Comparison of ENCODE assay signal across 10 cellular contexts in genomic region chr11:116990061-116990473, GRCh38.
DNase-seq lines count a peak whose midpoint lies in the region; ATAC-seq and TF ChIP-seq lines count a peak whose summit lies in the region.
"Had no signal": no experiment of that assay in that cellular context is flagged by ENCODE, and none has a peak within 500 bp of the region (broad histone marks: within the 10 kb centered on the region; RNA-seq: fewer than 3 reads in every experiment).

No MANE protein-coding gene starts in this region.

- no peak overlapping the region for H3K4me3 ChIP-seq in fibroblast of the aortic adventitia (ENCODE audit: low read depth, low read length)

- CTCF ChIA-PET in activated naive CD4-positive, alpha-beta T cell treated with anti-CD3 and anti-CD28 coated beads, Interleukin-2, amount 10 ng/mL, durations not matched to agents 7 days and 5 days (lab: Charles Lee) = no interaction called here

- no peaks in the 10 kb centered on the region for H3K9me3 Mint-ChIP-seq in progenitor cell of endocrine pancreas (ENCODE audit: low read depth)
- H3K9me3 Mint-ChIP-seq in activated naive CD4-positive, alpha-beta T cell treated with anti-CD3 and anti-CD28 coated beads, Interleukin-2, amount 10 ng/mL, durations not matched to agents 7 days and 5 days = no peaks in the 10 kb centered on the region
- no peaks in the 10 kb centered on the region for H3K9me3 Mint-ChIP-seq in activated T-cell treated with anti-CD3 and anti-CD28 coated beads, Interleukin-2, amount 50 U/mL, for 4 hours

- H3K27me3 Mint-ChIP-seq in T-helper 17 cell (no peaks in the 10 kb centered on the region), progenitor cell of endocrine pancreas (no peaks in the 10 kb centered on the region)
- no peaks in the 10 kb centered on the region for H3K27me3 Mint-ChIP-seq in activated naive CD4-positive, alpha-beta T cell treated with anti-CD3 and anti-CD28 coated beads, Interleukin-2, amount 10 ng/mL, durations not matched to agents 7 days and 5 days
- H3K27me3 Mint-ChIP-seq in activated T-cell treated with anti-CD3 and anti-CD28 coated beads, Interleukin-2, amount 50 U/mL, for 4 hours (ENCODE audit: low read depth) = no peaks in the 10 kb centered on the region

- ATAC-seq in T-helper 17 cell = peak; percentile 19
- ATAC-seq in activated T-cell treated with anti-CD3 and anti-CD28 coated beads, Interleukin-2, amount 50 U/mL, for 4 hours = no peak
- no peak for ATAC-seq in GM21423 (IDR thresholded peaks at IDR 0.05; ENCODE audit: unreplicated experiment)

- peaks cover 63% of the 10 kb centered on the region for H3K4me1 Mint-ChIP-seq in T-helper 17 cell
- H3K4me1 Mint-ChIP-seq in progenitor cell of endocrine pancreas (ENCODE audit: low read depth) = peaks cover 46% of the 10 kb centered on the region
- H3K4me1 Mint-ChIP-seq in activated naive CD4-positive, alpha-beta T cell treated with anti-CD3 and anti-CD28 coated beads, Interleukin-2, amount 10 ng/mL, durations not matched to agents 7 days and 5 days = peaks cover 60% of the 10 kb centered on the region
- peaks cover 76% of the 10 kb centered on the region for H3K4me1 Mint-ChIP-seq in activated T-cell treated with anti-CD3 and anti-CD28 coated beads, Interleukin-2, amount 50 U/mL, for 4 hours (ENCODE audit: low read depth)

- TF ChIP-seq CTCF in fibroblast of the aortic adventitia (IDR thresholded peaks at IDR 0.05; ENCODE audit: insufficient read depth, low read length) (no peak), progenitor cell of endocrine pancreas (IDR thresholded peaks at IDR 0.05; ENCODE audit: unreplicated experiment) (no peak)

- no peaks in the 10 kb centered on the region for H3K9me3 ChIP-seq in T-helper 17 cell (ENCODE audit: control insufficient read depth, low read length, poor library complexity, severe bottlenecking)

- H3K27ac Mint-ChIP-seq in T-helper 17 cell (peak overlapping the region; percentile 86), progenitor cell of endocrine pancreas (peak overlapping the region; percentile 4)
- no peak overlapping the region for H3K27ac Mint-ChIP-seq in activated naive CD4-positive, alpha-beta T cell treated with anti-CD3 and anti-CD28 coated beads, Interleukin-2, amount 10 ng/mL, durations not matched to agents 7 days and 5 days

- H3K4me3 Mint-ChIP-seq in T-helper 17 cell (no peak overlapping the region), progenitor cell of endocrine pancreas (ENCODE audit: low read depth) (no peak overlapping the region)
- H3K4me3 Mint-ChIP-seq in activated naive CD4-positive, alpha-beta T cell treated with anti-CD3 and anti-CD28 coated beads, Interleukin-2, amount 10 ng/mL, durations not matched to agents 7 days and 5 days = no peak overlapping the region
- H3K4me3 Mint-ChIP-seq in activated T-cell treated with anti-CD3 and anti-CD28 coated beads, Interleukin-2, amount 50 U/mL, for 4 hours = no peak overlapping the region

- intact Hi-C loops in posterior vena cava (cut with DNase I) = no loop called here

- DNase-seq in Daoy (ENCODE audit: low read depth) (peak; percentile 49), T-helper 17 cell (no peak), fibroblast of the aortic adventitia (ENCODE audit: low read depth) (peak; percentile 90), progenitor cell of endocrine pancreas (ENCODE audit: low spot score, unreplicated experiment) (no peak), posterior vena cava (ENCODE audit: low spot score) (no peak)
- DNase-seq in activated naive CD4-positive, alpha-beta T cell treated with anti-CD3 and anti-CD28 coated beads, Interleukin-2, amount 10 ng/mL, durations not matched to agents 7 days and 5 days = no peak
- no peak for DNase-seq in activated T-cell treated with anti-CD3 and anti-CD28 coated beads, Interleukin-2, amount 50 U/mL, for 4 hours
- DNase-seq: effector CD4-positive, alpha-beta T cell; NCI-H1417 treated with DMSO at 0.1 percent for 48 hours had no signal

- H3K36me3 Mint-ChIP-seq in T-helper 17 cell (ENCODE audit: low read depth) = peaks cover 2% of the 10 kb centered on the region
- no peaks in the 10 kb centered on the region for H3K36me3 Mint-ChIP-seq in progenitor cell of endocrine pancreas (ENCODE audit: insufficient read depth)
- peaks cover 7% of the 10 kb centered on the region for H3K36me3 Mint-ChIP-seq in activated naive CD4-positive, alpha-beta T cell treated with anti-CD3 and anti-CD28 coated beads, Interleukin-2, amount 10 ng/mL, durations not matched to agents 7 days and 5 days
- H3K36me3 Mint-ChIP-seq in activated T-cell treated with anti-CD3 and anti-CD28 coated beads, Interleukin-2, amount 50 U/mL, for 4 hours (ENCODE audit: insufficient read depth) = peaks cover 5% of the 10 kb centered on the region

Comparison
In these comparisons a context has a peak if more than half of its experiments do, and no peak if none do; other contexts are left out.
1. DNase-seq: peak in Daoy (single experiment) and fibroblast of the aortic adventitia (single experiment); none in T-helper 17 cell (0 of 3), progenitor cell of endocrine pancreas (single experiment), posterior vena cava (single experiment), activated naive CD4-positive, alpha-beta T cell treated with anti-CD3 and anti-CD28 coated beads, Interleukin-2, amount 10 ng/mL, durations not matched to agents 7 days and 5 days (single experiment) and activated T-cell treated with anti-CD3 and anti-CD28 coated beads, Interleukin-2, amount 50 U/mL, for 4 hours (single experiment).